Comparison of ENCODE assay signal across 1 cellular context in the genomic region with DNA sequence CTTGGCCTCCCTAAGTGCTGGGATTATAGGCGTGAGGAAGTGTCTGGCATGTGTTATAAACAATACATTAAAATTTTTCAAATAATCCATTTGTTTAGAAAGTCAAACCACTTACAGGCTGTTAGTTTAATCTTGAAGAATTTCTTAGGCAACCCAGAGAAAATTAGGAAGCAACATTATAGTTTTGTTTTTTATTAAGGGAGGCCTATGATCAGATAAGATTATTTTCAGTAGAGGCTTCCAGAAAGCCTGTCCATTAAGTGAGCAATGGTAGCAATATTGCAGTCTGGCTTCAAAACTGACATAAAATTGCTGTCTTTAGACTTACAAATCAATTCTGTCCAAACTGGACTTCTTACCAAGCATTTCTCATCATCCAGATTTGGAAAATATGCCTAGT.
TF ChIP-seq lines count a peak whose summit lies in the region.

No MANE protein-coding gene starts in this region.

TF ChIP-seq in SK-N-SH, 30 proteins besides CTCF, POLR2A, EP300 and RAD21 (continued from another document):
- TF ChIP-seq, protein P1, sequence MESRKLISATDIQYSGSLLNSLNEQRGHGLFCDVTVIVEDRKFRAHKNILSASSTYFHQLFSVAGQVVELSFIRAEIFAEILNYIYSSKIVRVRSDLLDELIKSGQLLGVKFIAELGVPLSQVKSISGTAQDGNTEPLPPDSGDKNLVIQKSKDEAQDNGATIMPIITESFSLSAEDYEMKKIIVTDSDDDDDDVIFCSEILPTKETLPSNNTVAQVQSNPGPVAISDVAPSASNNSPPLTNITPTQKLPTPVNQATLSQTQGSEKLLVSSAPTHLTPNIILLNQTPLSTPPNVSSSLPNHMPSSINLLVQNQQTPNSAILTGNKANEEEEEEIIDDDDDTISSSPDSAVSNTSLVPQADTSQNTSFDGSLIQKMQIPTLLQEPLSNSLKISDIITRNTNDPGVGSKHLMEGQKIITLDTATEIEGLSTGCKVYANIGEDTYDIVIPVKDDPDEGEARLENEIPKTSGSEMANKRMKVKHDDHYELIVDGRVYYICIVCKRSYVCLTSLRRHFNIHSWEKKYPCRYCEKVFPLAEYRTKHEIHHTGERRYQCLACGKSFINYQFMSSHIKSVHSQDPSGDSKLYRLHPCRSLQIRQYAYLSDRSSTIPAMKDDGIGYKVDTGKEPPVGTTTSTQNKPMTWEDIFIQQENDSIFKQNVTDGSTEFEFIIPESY (IDR thresholded peaks at IDR 0.05; ENCODE audit: borderline replicate concordance, low read depth) = no peak
- TF ChIP-seq FOXM1 (IDR thresholded peaks at IDR 0.05; ENCODE audit: low read depth) = no peak
- TF ChIP-seq TEAD4 (IDR thresholded peaks at IDR 0.05; ENCODE audit: borderline replicate concordance, insufficient read depth) = no peak
- no peak for TF ChIP-seq MEF2A (IDR thresholded peaks at IDR 0.05; ENCODE audit: borderline replicate concordance, low read depth)
- TF ChIP-seq, protein P2, sequence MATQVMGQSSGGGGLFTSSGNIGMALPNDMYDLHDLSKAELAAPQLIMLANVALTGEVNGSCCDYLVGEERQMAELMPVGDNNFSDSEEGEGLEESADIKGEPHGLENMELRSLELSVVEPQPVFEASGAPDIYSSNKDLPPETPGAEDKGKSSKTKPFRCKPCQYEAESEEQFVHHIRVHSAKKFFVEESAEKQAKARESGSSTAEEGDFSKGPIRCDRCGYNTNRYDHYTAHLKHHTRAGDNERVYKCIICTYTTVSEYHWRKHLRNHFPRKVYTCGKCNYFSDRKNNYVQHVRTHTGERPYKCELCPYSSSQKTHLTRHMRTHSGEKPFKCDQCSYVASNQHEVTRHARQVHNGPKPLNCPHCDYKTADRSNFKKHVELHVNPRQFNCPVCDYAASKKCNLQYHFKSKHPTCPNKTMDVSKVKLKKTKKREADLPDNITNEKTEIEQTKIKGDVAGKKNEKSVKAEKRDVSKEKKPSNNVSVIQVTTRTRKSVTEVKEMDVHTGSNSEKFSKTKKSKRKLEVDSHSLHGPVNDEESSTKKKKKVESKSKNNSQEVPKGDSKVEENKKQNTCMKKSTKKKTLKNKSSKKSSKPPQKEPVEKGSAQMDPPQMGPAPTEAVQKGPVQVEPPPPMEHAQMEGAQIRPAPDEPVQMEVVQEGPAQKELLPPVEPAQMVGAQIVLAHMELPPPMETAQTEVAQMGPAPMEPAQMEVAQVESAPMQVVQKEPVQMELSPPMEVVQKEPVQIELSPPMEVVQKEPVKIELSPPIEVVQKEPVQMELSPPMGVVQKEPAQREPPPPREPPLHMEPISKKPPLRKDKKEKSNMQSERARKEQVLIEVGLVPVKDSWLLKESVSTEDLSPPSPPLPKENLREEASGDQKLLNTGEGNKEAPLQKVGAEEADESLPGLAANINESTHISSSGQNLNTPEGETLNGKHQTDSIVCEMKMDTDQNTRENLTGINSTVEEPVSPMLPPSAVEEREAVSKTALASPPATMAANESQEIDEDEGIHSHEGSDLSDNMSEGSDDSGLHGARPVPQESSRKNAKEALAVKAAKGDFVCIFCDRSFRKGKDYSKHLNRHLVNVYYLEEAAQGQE (IDR thresholded peaks at IDR 0.05; ENCODE audit: low read depth, low read length) = no peak
